In the genomic region with DNA sequence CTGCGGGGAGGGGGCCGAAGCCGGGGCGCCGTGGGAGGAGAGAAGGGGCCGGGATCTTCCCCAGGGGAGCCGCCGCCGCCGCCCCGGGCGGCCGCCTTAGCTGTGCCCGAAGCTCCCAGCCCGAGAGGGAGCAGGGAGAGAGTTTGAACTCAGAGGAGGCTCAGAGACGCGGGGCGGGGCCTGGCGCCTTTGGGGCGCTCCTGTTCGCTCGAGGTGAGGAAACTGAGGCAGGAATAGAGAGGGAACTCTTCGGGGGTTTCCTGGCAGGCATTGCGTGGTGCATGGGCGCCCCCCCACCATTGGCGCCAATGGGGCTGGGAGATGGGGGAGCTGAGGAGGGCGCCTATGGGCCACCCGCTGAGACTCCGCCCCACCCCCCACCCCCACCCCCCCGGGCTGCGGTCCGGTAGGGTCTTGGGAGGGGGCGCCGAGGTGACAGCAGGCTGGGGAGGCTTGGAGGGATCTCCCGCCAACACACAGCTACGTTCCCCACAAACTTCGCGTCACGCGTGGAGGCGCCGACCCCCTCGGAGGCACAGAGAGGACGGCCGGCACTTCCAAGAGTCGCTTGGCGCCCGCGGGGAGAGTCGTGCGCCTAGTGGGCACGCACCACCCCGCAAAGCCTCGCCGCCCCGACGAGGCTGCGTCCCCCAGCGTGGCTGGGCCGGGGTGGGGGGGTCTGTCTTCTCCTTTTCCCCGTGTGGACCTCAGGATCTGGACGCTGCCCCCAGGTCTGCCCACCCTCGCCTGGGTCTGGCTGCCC, we compare ENCODE assay signal across 1 cellular context.
A peak's percentile ranks its signal among the peaks of the same experiment; 100 is the strongest.
TF ChIP-seq lines count a peak whose summit lies in the region.

No MANE protein-coding gene starts in this region.

TF ChIP-seq in HepG2, 621 proteins besides CTCF, POLR2A, EP300 and RAD21 (continued from another document and continues in another):
- TF ChIP-seq ZNF281 (CRISPR knock-in tag; IDR thresholded peaks at IDR 0.05; ENCODE audit: borderline replicate concordance) (peak; percentile 46; the same call in 1 of the 2 replicates), MTERF4 (CRISPR knock-in tag; IDR thresholded peaks at IDR 0.05) (peak; percentile 55; the same call in 1 of the 2 replicates), HOXA9 (CRISPR knock-in tag; IDR thresholded peaks at IDR 0.05; ENCODE audit: borderline replicate concordance) (no peak), KDM6A (CRISPR knock-in tag; IDR thresholded peaks at IDR 0.05; ENCODE audit: low read depth) (no peak), ZNF333 (CRISPR knock-in tag; IDR thresholded peaks at IDR 0.05; ENCODE audit: borderline replicate concordance) (peak; percentile 96), ZNF451 (CRISPR knock-in tag; IDR thresholded peaks at IDR 0.05) (no peak), CBX5 (CRISPR knock-in tag; IDR thresholded peaks at IDR 0.05; ENCODE audit: borderline replicate concordance) (no peak), BRD4 (CRISPR knock-in tag; IDR thresholded peaks at IDR 0.05) (0 out of 2 replicates have a peak, but pooled peaks have one; percentile 49), BCL6 (CRISPR knock-in tag; IDR thresholded peaks at IDR 0.05) (no peak), MXD3 (CRISPR knock-in tag; IDR thresholded peaks at IDR 0.05) (no peak; the same call in 1 of the 2 replicates), ZNF614 (CRISPR knock-in tag; IDR thresholded peaks at IDR 0.05; ENCODE audit: borderline replicate concordance) (no peak), KIAA2018 (CRISPR knock-in tag; IDR thresholded peaks at IDR 0.05; ENCODE audit: borderline replicate concordance) (no peak), TEAD3 (CRISPR knock-in tag; optimal IDR thresholded peaks at IDR 0.05; ENCODE audit: borderline replicate concordance) (no peak), ZNF354B (CRISPR knock-in tag; IDR thresholded peaks at IDR 0.05) (no peak), HMGXB3 (CRISPR knock-in tag; IDR thresholded peaks at IDR 0.05; ENCODE audit: borderline replicate concordance) (0 out of 2 replicates have a peak, but pooled peaks have one; percentile 14), HNRNPLL (IDR thresholded peaks at IDR 0.05; ENCODE audit: low read depth, low read length, poor library complexity, severe bottlenecking) (no peak), MAFK (conservative IDR thresholded peaks at IDR 0.05 in 1 of 2, IDR thresholded peaks at IDR 0.05 in 1 of 2; ENCODE audit: low read length in 2 of 2) (no peak), MAZ (IDR thresholded peaks at IDR 0.05; ENCODE audit: borderline replicate concordance, low read depth, low read length) (no peak; the same call in 1 of the 2 replicates), MAZ (CRISPR knock-in tag; IDR thresholded peaks at IDR 0.05; ENCODE audit: low read depth) (peak; percentile 89; the same call in 1 of the 2 replicates), TBX2 (CRISPR knock-in tag; IDR thresholded peaks at IDR 0.05; ENCODE audit: borderline replicate concordance) (peak; percentile 75), U2AF1 (optimal IDR thresholded peaks at IDR 0.05; ENCODE audit: low read depth, low read length) (peak; percentile 6), ZNF850 (CRISPR knock-in tag; conservative IDR thresholded peaks at IDR 0.05) (peak; percentile 62; the same call in 1 of the 2 replicates), POGK (CRISPR knock-in tag; conservative IDR thresholded peaks at IDR 0.05) (peak; percentile 7; the same call in 1 of the 2 replicates)
- TF ChIP-seq, protein P1, sequence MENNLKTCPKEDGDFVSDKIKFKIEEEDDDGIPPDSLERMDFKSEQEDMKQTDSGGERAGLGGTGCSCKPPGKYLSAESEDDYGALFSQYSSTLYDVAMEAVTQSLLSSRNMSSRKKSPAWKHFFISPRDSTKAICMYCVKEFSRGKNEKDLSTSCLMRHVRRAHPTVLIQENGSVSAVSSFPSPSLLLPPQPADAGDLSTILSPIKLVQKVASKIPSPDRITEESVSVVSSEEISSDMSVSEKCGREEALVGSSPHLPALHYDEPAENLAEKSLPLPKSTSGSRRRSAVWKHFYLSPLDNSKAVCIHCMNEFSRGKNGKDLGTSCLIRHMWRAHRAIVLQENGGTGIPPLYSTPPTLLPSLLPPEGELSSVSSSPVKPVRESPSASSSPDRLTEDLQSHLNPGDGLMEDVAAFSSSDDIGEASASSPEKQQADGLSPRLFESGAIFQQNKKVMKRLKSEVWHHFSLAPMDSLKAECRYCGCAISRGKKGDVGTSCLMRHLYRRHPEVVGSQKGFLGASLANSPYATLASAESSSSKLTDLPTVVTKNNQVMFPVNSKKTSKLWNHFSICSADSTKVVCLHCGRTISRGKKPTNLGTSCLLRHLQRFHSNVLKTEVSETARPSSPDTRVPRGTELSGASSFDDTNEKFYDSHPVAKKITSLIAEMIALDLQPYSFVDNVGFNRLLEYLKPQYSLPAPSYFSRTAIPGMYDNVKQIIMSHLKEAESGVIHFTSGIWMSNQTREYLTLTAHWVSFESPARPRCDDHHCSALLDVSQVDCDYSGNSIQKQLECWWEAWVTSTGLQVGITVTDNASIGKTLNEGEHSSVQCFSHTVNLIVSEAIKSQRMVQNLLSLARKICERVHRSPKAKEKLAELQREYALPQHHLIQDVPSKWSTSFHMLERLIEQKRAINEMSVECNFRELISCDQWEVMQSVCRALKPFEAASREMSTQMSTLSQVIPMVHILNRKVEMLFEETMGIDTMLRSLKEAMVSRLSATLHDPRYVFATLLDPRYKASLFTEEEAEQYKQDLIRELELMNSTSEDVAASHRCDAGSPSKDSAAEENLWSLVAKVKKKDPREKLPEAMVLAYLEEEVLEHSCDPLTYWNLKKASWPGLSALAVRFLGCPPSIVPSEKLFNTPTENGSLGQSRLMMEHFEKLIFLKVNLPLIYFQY (CRISPR knock-in tag; IDR thresholded peaks at IDR 0.05; ENCODE audit: borderline replicate concordance) = no peak
